In the genomic region with DNA sequence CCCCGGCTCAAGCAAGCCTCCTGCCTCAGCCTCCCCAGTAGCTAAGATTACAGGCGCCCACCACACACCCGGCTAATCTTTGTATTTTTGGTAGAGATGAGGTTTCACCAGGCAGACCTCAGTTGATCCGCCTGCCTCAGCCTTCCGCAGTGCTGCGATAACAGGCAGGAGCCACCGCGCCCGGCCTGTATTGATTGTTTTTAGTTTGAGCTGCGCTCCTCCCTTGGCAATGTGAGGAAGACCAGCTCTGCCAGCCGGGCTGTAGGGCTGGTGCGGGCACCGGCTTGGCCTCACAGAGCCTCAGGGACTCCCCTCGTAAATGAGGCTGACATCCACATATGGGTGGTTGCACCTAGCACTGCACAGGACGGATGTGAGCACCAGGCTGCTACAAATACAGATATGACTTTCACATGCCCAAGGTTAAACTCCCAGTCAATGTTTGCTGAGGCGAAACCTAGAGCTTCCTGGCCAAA, we compare ENCODE assay signal across 9 cellular contexts. TPM values are rescaled to one million over a fixed set of nuclear protein-coding genes. Genes with fewer than 3 reads are reported as not detected.
DNase-seq lines count a peak whose midpoint lies in the region; ATAC-seq and TF ChIP-seq lines count a peak whose summit lies in the region.
"Had no signal": no experiment of that assay in that cellular context is flagged by ENCODE, and none has a peak within 500 bp of the region (broad histone marks: within the 10 kb centered on the region; RNA-seq: fewer than 3 reads in every experiment).

No MANE protein-coding gene starts in this region.

- intact Hi-C loops in left ventricle myocardium inferior (cut with micrococcal nuclease), result no loop called here
- intact Hi-C loops in cardiac septum (cut with DNase I), result loop anchor here (5.0 kb wide), 1 partner anchor 308 kb away; no protein-coding TSS in a partner anchor
- intact Hi-C loops in body of pancreas (cut with DNase I), result no loop called here

- WGBS in body of pancreas, 2 donors, result 16 to 21% methylated on average over 7 to 16 of the region's 16 CpGs

- H3K36me3 ChIP-seq in left ventricle myocardium inferior (no peaks in the 10 kb centered on the region), body of pancreas (replicated peaks in 1 of 2; ENCODE audit: insufficient read depth in 1 of 2, low read depth in 2 of 2) (no peaks in the 10 kb centered on the region)

- no peak overlapping the region for H3K27ac ChIP-seq in left ventricle myocardium inferior (replicated peaks)
- peak overlapping the region in 2 of 4 donors; percentile 9 to 56 for H3K27ac ChIP-seq in body of pancreas
- H3K27ac ChIP-seq: testis had no signal

- peaks cover 35% of the 10 kb centered on the region for H3K4me1 ChIP-seq in left ventricle myocardium inferior
- peaks cover 15% of the 10 kb centered on the region for H3K4me1 ChIP-seq in body of pancreas

- ATAC-seq in HG02759 (IDR thresholded peaks at IDR 0.05; ENCODE audit: unreplicated experiment) (peak; percentile 47), body of pancreas (peak; percentile 72), GM19324 (IDR thresholded peaks at IDR 0.05; ENCODE audit: low FRiP score, unreplicated experiment) (no peak), HG03196 (IDR thresholded peaks at IDR 0.05; ENCODE audit: unreplicated experiment) (no peak), HG02970 (IDR thresholded peaks at IDR 0.05; ENCODE audit: low FRiP score, unreplicated experiment) (no peak)

- TF ChIP-seq CTCF in left ventricle myocardium inferior (IDR thresholded peaks at IDR 0.05; ENCODE audit: borderline replicate concordance) (no peak), body of pancreas (IDR thresholded peaks at IDR 0.05) (no peak)

- H3K4me3 ChIP-seq in left ventricle myocardium inferior, result no peak overlapping the region
- H3K4me3 ChIP-seq in body of pancreas, result no peak overlapping the region

- DNase-seq in left ventricle myocardium inferior (peak; percentile 15), cardiac septum (ENCODE audit: low spot score) (no peak), body of pancreas (peak; percentile 58 to 72 (median 65)), OCI-M1 (lab: John Stamatoyannopoulos, UW) (no peak)

- H3K9me3 ChIP-seq in left ventricle myocardium inferior (replicated peaks), result no peaks in the 10 kb centered on the region
- no peaks in the 10 kb centered on the region for H3K9me3 ChIP-seq in body of pancreas
- H3K9me3 ChIP-seq: testis had no signal

- TF ChIP-seq POLR2A in body of pancreas (IDR thresholded peaks at IDR 0.05), result no peak

- no peaks in the 10 kb centered on the region for H3K27me3 ChIP-seq in left ventricle myocardium inferior (ENCODE audit: low read depth)
- no peaks in the 10 kb centered on the region for H3K27me3 ChIP-seq in body of pancreas
- H3K27me3 ChIP-seq: testis had no signal

RNA-seq across cellular contexts. Expression of gene SLC2A11, which starts 7.5 kb away (rescaled TPM):
- total RNA-seq in left ventricle myocardium inferior (22.0 TPM), cardiac septum (19.7 TPM), body of pancreas (10 to 100 TPM; 23.6 to 32.3 TPM)

RNA-seq across cellular contexts. Expression of gene DERL3, which starts 11.4 kb away (rescaled TPM):
- 2.0 TPM for total RNA-seq in left ventricle myocardium inferior
- total RNA-seq in cardiac septum, result 2.2 TPM
- total RNA-seq in body of pancreas, result 10 to 100 TPM in 1 of 2 donors, 1 to 10 TPM in 1; 6.2 to 33.3 TPM

RNA-seq across cellular contexts. Expression of gene MIF, which starts 44.0 kb away (rescaled TPM):
- total RNA-seq in left ventricle myocardium inferior, result 242 TPM
- 317 TPM for total RNA-seq in cardiac septum
- 100 to 1,000 TPM; 134 to 156 TPM for total RNA-seq in body of pancreas

Comparison
In these comparisons a context has a peak if more than half of its experiments do, and no peak if none do; other contexts are left out.
1. DNase-seq: peak in left ventricle myocardium inferior (single experiment) and body of pancreas (4 of 4); none in cardiac septum (single experiment) and OCI-M1 (single experiment).
2. ATAC-seq: peak in HG02759 (single experiment) and body of pancreas (single experiment); none in GM19324 (single experiment), HG03196 (single experiment) and HG02970 (single experiment).